Comparison of ENCODE assay signal across 14 cellular contexts in genomic region chr11:453564-453963, GRCh38. TPM values are rescaled to one million over a fixed set of nuclear protein-coding genes. Genes with fewer than 3 reads are reported as not detected.
A peak's percentile ranks its signal among the peaks of the same experiment; 100 is the strongest.
DNase-seq lines count a peak whose midpoint lies in the region; TF ChIP-seq lines count a peak whose summit lies in the region.
"Had no signal": no experiment of that assay in that cellular context is flagged by ENCODE, and none has a peak within 500 bp of the region (broad histone marks: within the 10 kb centered on the region; RNA-seq: fewer than 3 reads in every experiment).

No MANE protein-coding gene starts in this region.

- H3K4me3 ChIP-seq in BLaER1 treated with 17β-estradiol and CSF1 and Interleukin-3, amounts not matched to agents 10 nM and 100 nM, result no peak overlapping the region
- no peak overlapping the region for H3K4me3 ChIP-seq in CD4-positive, alpha-beta memory T cell (ENCODE audit: low read length in 2 of 2)
- no peak overlapping the region for H3K4me3 ChIP-seq in spleen
- H3K4me3 ChIP-seq: A549 had no signal

- peaks cover 30 to 55% (median 47%) of the 10 kb centered on the region in 11 experiments for H3K36me3 ChIP-seq in BLaER1 treated with 17β-estradiol and CSF1 and Interleukin-3, amounts not matched to agents 10 nM and 100 nM
- peaks cover 8% of the 10 kb centered on the region for H3K36me3 ChIP-seq in CD4-positive, alpha-beta memory T cell (ENCODE audit: insufficient read depth, low read length)
- H3K36me3 ChIP-seq in spleen, result peaks cover 0 to 32% (median 12%) of the 10 kb centered on the region in 6 donors

- peaks cover 0 to 23% of the 10 kb centered on the region in 2 donors for H3K36me3 Mint-ChIP-seq in CD4-positive, alpha-beta memory T cell
- no peaks in the 10 kb centered on the region for H3K36me3 Mint-ChIP-seq in glutamatergic neuron (ENCODE audit: unreplicated experiment)

- TF ChIP-seq CTCF in glutamatergic neuron (IDR thresholded peaks at IDR 0.05; ENCODE audit: partially characterized antibody, unreplicated experiment) (no peak), spleen (IDR thresholded peaks at IDR 0.05 in 8 of 11, conservative IDR thresholded peaks at IDR 0.05 in 3 of 11) (no peak)

- WGBS in spleen, 5 donors, result 84 to 93% (median 89%) methylated on average over 13 of the region's 13 CpGs

- H3K27me3 ChIP-seq in BLaER1 treated with 17β-estradiol and CSF1 and Interleukin-3, amounts not matched to agents 10 nM and 100 nM, result no peaks in the 10 kb centered on the region
- H3K27me3 ChIP-seq in CD4-positive, alpha-beta memory T cell (ENCODE audit: insufficient read depth, low read length), result no peaks in the 10 kb centered on the region
- H3K27me3 ChIP-seq in spleen (replicated peaks in 1 of 7), result no peaks in the 10 kb centered on the region

- H3K4me1 Mint-ChIP-seq in CD4-positive, alpha-beta memory T cell, result peaks cover 32 to 60% (median 47%) of the 10 kb centered on the region in 4 donors
- H3K4me1 Mint-ChIP-seq in glutamatergic neuron (ENCODE audit: low read depth, unreplicated experiment), result peaks cover 35% of the 10 kb centered on the region

- H3K4me2 ChIP-seq in BLaER1 treated with 17β-estradiol and CSF1 and Interleukin-3, amounts not matched to agents 10 nM and 100 nM, result no peak overlapping the region
- H3K4me2 ChIP-seq: A549 had no signal

- CTCF ChIA-PET in CD4-positive, alpha-beta memory T cell (lab: Charles Lee; ENCODE audit: partially characterized antibody), result interaction anchor here (1.0 to 7.6 kb wide), 6 partner anchors 38 to 203 kb away, joined by 3 to 103 read pairs (median 6); partner anchors contain the start of gene SIGIRR

- H3K9me3 ChIP-seq in BLaER1 treated with 17β-estradiol and CSF1 and Interleukin-3, amounts not matched to agents 10 nM and 100 nM (replicated peaks in 1 of 11), result no peaks in the 10 kb centered on the region
- H3K9me3 ChIP-seq in CD4-positive, alpha-beta memory T cell (ENCODE audit: control insufficient read depth in 1 of 2, low read length in 2 of 2), result no peaks in the 10 kb centered on the region
- no peaks in the 10 kb centered on the region for H3K9me3 ChIP-seq in spleen
- H3K9me3 ChIP-seq: A549 had no signal

- H4K20me1 ChIP-seq in BLaER1 treated with 17β-estradiol and CSF1 and Interleukin-3, amounts not matched to agents 10 nM and 100 nM, result peaks cover 16 to 83% (median 76%) of the 10 kb centered on the region in 11 experiments; a peak in 21 of 22 replicates

- no peaks in the 10 kb centered on the region for H3K27me3 Mint-ChIP-seq in CD4-positive, alpha-beta memory T cell
- H3K27me3 Mint-ChIP-seq in glutamatergic neuron (ENCODE audit: unreplicated experiment), result peaks cover 12% of the 10 kb centered on the region

- peaks cover 38 to 55% (median 48%) of the 10 kb centered on the region in 10 experiments for H3K4me1 ChIP-seq in BLaER1 treated with 17β-estradiol and CSF1 and Interleukin-3, amounts not matched to agents 10 nM and 100 nM
- peaks cover 47% of the 10 kb centered on the region for H3K4me1 ChIP-seq in CD4-positive, alpha-beta memory T cell (ENCODE audit: insufficient read depth, low read length)
- H3K4me1 ChIP-seq in spleen, result peaks cover 34 to 74% (median 58%) of the 10 kb centered on the region in 6 donors

- no peak for TF ChIP-seq POLR2A in spleen (IDR thresholded peaks at IDR 0.05)

- no peak overlapping the region for H3K27ac ChIP-seq in BLaER1 treated with 17β-estradiol and CSF1 and Interleukin-3, amounts not matched to agents 10 nM and 100 nM
- no peak overlapping the region for H3K27ac ChIP-seq in CD4-positive, alpha-beta memory T cell (ENCODE audit: low read depth, low read length)
- no peak overlapping the region for H3K27ac ChIP-seq in spleen
- H3K27ac ChIP-seq: A549 had no signal

- intact Hi-C loops in CD4-positive, alpha-beta memory T cell (cut with micrococcal nuclease), result loop anchor here (10.0 kb wide), 1 partner anchor 271 kb away; no protein-coding TSS in a partner anchor
- intact Hi-C loops in spleen (cut with DNase I; ENCODE audit: low total_unique reads), result loop anchor here (5.0 kb wide), 1 partner anchor 46 kb away; no protein-coding TSS in a partner anchor

- H3K9me3 Mint-ChIP-seq in CD4-positive, alpha-beta memory T cell, result no peaks in the 10 kb centered on the region
- peaks cover 11% of the 10 kb centered on the region for H3K9me3 Mint-ChIP-seq in glutamatergic neuron (ENCODE audit: unreplicated experiment)
- H3K9me3 Mint-ChIP-seq: HFFc6 had no signal

- POLR2A ChIA-PET in CD4-positive, alpha-beta memory T cell (lab: Charles Lee; ENCODE audit: partially characterized antibody), result interaction anchor here (19.6 kb wide), 1 partner anchor 42 kb away, joined by 539 read pairs; the partner anchor contains the start of gene SIGIRR

- peak in 1 of 5 donors; percentile 30 for DNase-seq in CD4-positive, alpha-beta memory T cell
- no peak for DNase-seq in glutamatergic neuron
- peak; percentile 75 for DNase-seq in spleen
- DNase-seq in AML-193 (lab: John Stamatoyannopoulos, UW), result no peak
- no peak for DNase-seq in kidney tubule cell (ENCODE audit: low spot score)
- DNase-seq: DMS53, GF-D8, HCEC 1CT, HFFc6 had no signal

- H3K4me3 Mint-ChIP-seq in CD4-positive, alpha-beta memory T cell, result no peak overlapping the region
- peak overlapping the region; percentile 54 for H3K4me3 Mint-ChIP-seq in glutamatergic neuron (ENCODE audit: unreplicated experiment)
- H3K4me3 Mint-ChIP-seq: HFFc6 had no signal

- peak overlapping the region in 6 of 7 donors; percentile 30 to 76 (median 54) for H3K27ac Mint-ChIP-seq in CD4-positive, alpha-beta memory T cell
- H3K27ac Mint-ChIP-seq in glutamatergic neuron (ENCODE audit: unreplicated experiment), result no peak overlapping the region
- H3K27ac Mint-ChIP-seq: HFFc6 had no signal

- H3K9ac ChIP-seq in BLaER1 treated with 17β-estradiol and CSF1 and Interleukin-3, amounts not matched to agents 10 nM and 100 nM, result peak overlapping the region in 6 of 11 experiments; percentile 3 to 28 (median 18); a peak in 5 of 22 replicates

RNA-seq across cellular contexts. Expression of gene PTDSS2, which starts 3.5 kb away (rescaled TPM):
- total RNA-seq in CD4-positive, alpha-beta memory T cell, result 10 to 100 TPM; 23.3 to 26.1 TPM
- 1 to 10 TPM; 5.5 to 6.3 TPM for polyA plus RNA-seq in CD4-positive, alpha-beta memory T cell
- total RNA-seq in glutamatergic neuron (ENCODE audit: unreplicated experiment) (123 TPM), spleen (10 to 100 TPM; 24.6 to 40.7 (median 29.4) TPM)
- 10 to 100 TPM; 11.0 to 26.6 (median 14.9) TPM for polyA plus RNA-seq in spleen

RNA-seq across cellular contexts. Expression of gene ANO9, which starts 11.8 kb away (rescaled TPM):
- total RNA-seq in CD4-positive, alpha-beta memory T cell, result 100 to 1,000 TPM; 120 to 123 TPM
- polyA plus RNA-seq in CD4-positive, alpha-beta memory T cell, result 10 to 100 TPM in 1 of 2 donors, 1 to 10 TPM in 1; 9.4 to 15.5 TPM
- 1.8 TPM for total RNA-seq in glutamatergic neuron (ENCODE audit: unreplicated experiment)
- 10 to 100 TPM; 10.2 to 34.5 (median 25.9) TPM for total RNA-seq in spleen
- 10 to 100 TPM; 32.7 to 53.8 (median 50.3) TPM for polyA plus RNA-seq in spleen
- total RNA-seq: H4, HFFc6, HT1080 had no signal
- polyA plus RNA-seq: BJ had no signal

RNA-seq across cellular contexts. Expression of gene SIGIRR, which starts 38.8 kb away (rescaled TPM):
- total RNA-seq in CD4-positive, alpha-beta memory T cell, result 100 to 1,000 TPM; 437 to 440 TPM
- 100 to 1,000 TPM; 235 to 242 TPM for polyA plus RNA-seq in CD4-positive, alpha-beta memory T cell
- total RNA-seq in glutamatergic neuron (ENCODE audit: unreplicated experiment) (26.5 TPM), spleen (100 to 1,000 TPM in 2 of 7 donors, 10 to 100 TPM in 5; 67.9 to 118 (median 90.9) TPM)
- 100 to 1,000 TPM in 2 of 3 donors, 10 to 100 TPM in 1; 95.9 to 194 (median 161) TPM for polyA plus RNA-seq in spleen

RNA-seq across cellular contexts. Expression of gene RNH1, which starts 53.5 kb away (rescaled TPM):
- 100 to 1,000 TPM in 1 of 2 experiments, 10 to 100 TPM in 1; 98.4 to 105 TPM for total RNA-seq in CD4-positive, alpha-beta memory T cell
- 100 to 1,000 TPM; 164 to 187 TPM for polyA plus RNA-seq in CD4-positive, alpha-beta memory T cell
- total RNA-seq in glutamatergic neuron (ENCODE audit: unreplicated experiment) (85.9 TPM), spleen (100 to 1,000 TPM; 133 to 159 (median 147) TPM)
- polyA plus RNA-seq in spleen, result 100 to 1,000 TPM in 1 of 3 donors, 10 to 100 TPM in 2; 72.8 to 143 (median 83.8) TPM

RNA-seq across cellular contexts. Expression of gene PKP3, which starts 59.6 kb away (rescaled TPM):
- not detected for total RNA-seq in CD4-positive, alpha-beta memory T cell
- polyA plus RNA-seq in CD4-positive, alpha-beta memory T cell, result under 1 TPM in 1 of 2 donors, not detected in 1; 0.14 TPM
- total RNA-seq in glutamatergic neuron (ENCODE audit: unreplicated experiment) (not detected), spleen (1 to 10 TPM in 1 of 7 donors, under 1 TPM in 2, not detected in 4; 0.40 to 2.8 (median 0.59) TPM)
- polyA plus RNA-seq in spleen, result under 1 TPM; 0.09 to 0.48 (median 0.21) TPM
